8 cellular contexts compared by ENCODE assay signal in the genomic region with DNA sequence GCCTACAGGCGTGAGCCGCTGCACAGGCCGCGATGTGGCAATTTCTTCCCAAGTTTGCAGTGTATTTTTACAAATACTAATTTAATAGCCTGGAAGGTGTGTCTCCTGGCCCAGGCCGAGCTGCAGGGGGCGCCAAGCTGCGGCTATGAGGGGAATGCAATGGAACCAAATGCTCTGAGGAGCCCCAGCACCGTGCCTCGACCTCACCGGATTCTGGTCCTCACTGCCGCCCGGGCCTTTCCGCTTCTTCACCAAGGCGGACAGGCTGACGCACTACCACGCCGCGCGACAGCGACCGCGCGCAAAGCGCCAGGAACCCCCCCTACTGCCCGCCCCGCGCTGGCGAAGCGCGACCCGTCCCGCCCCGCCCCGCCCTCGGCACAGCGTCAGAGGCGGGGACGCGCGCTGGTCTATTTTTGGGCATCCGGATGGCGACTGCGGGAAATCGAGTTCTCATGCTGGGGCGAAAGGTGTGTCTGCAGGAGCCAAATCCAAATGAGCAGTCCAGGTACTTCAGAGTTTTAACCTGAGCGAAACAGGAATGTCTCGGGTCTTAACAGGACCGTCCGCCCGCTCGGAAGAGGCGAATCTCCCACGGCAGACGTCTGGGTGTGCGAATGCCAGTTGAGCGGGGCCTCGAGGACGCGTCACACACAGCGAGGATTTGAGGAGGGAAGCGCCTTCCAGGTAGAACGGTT. TPM values are rescaled to one million over a fixed set of nuclear protein-coding genes. Genes with fewer than 3 reads are reported as not detected.
A peak's percentile ranks its signal among the peaks of the same experiment; 100 is the strongest.
DNase-seq lines count a peak whose midpoint lies in the region; ATAC-seq and TF ChIP-seq lines count a peak whose summit lies in the region.

No MANE protein-coding gene starts in this region.

- no peak for TF ChIP-seq POLR2A in stomach (IDR thresholded peaks at IDR 0.05)

- H3K27ac ChIP-seq in RWPE2 (ENCODE audit: poor library complexity, severe bottlenecking) = no peak overlapping the region
- H3K27ac ChIP-seq in stomach = peak overlapping the region; percentile 39 to 87 (median 77)

- WGBS in stomach, 5 donors = 2 to 29% (median 4%) methylated on average over 18 to 62 of the region's 62 CpGs

- H3K27ac Mint-ChIP-seq in activated naive CD8-positive, alpha-beta T cell = no peak overlapping the region

- TF ChIP-seq CTCF in GM12865 (IDR thresholded peaks at IDR 0.05; ENCODE audit: insufficient read depth, low read depth, low read length, missing control alignments) (no peak), RWPE2 (IDR thresholded peaks at IDR 0.05; ENCODE audit: poor library complexity, severe bottlenecking) (peak; percentile 77), stomach (IDR thresholded peaks at IDR 0.05) (peak in 4 of 7 experiments; percentile 20 to 48 (median 45))

- ATAC-seq in RWPE2 (ENCODE audit: low read depth) (peak; percentile 89), HG02610 (IDR thresholded peaks at IDR 0.05; ENCODE audit: unreplicated experiment) (no peak), HG03025 (IDR thresholded peaks at IDR 0.05; ENCODE audit: low FRiP score, unreplicated experiment) (no peak)

- H3K4me3 ChIP-seq in GM12865 (ENCODE audit: low read depth, low read length) = no peak overlapping the region
- peak overlapping the region; percentile 41 for H3K4me3 ChIP-seq in RWPE2 (ENCODE audit: severe bottlenecking)
- H3K4me3 ChIP-seq in stomach = peak overlapping the region; percentile 50 to 59 (median 54)

- H3K27me3 ChIP-seq in RWPE2 (ENCODE audit: insufficient read depth, poor library complexity, severe bottlenecking) (no peaks in the 10 kb centered on the region), stomach (no peaks in the 10 kb centered on the region)

- H3K4me1 ChIP-seq in RWPE2 (ENCODE audit: insufficient read depth, poor library complexity, severe bottlenecking) (no peaks in the 10 kb centered on the region), stomach (peaks cover 5 to 23% (median 19%) of the 10 kb centered on the region in 4 donors)

- no peak for TF ChIP-seq EP300 in stomach (IDR thresholded peaks at IDR 0.05)

- H3K4me1 Mint-ChIP-seq in activated naive CD8-positive, alpha-beta T cell (ENCODE audit: low read depth) = no peaks in the 10 kb centered on the region

- intact Hi-C loops in head of caudate nucleus (cut with DNase I) (no loop called here), stomach (cut with DNase I; ENCODE audit: low total_unique reads) (no loop called here)

- peaks cover 3% of the 10 kb centered on the region for H3K27me3 Mint-ChIP-seq in activated naive CD8-positive, alpha-beta T cell

- peaks cover 5% of the 10 kb centered on the region for H3K36me3 Mint-ChIP-seq in activated naive CD8-positive, alpha-beta T cell

- H3K4me3 Mint-ChIP-seq in activated naive CD8-positive, alpha-beta T cell = peak overlapping the region; percentile 83

- H3K36me3 ChIP-seq in RWPE2 (ENCODE audit: low read depth) = no peaks in the 10 kb centered on the region
- no peaks in the 10 kb centered on the region for H3K36me3 ChIP-seq in stomach

- peaks cover under 1% of the 10 kb centered on the region for H3K9me3 Mint-ChIP-seq in activated naive CD8-positive, alpha-beta T cell (ENCODE audit: low read depth)

- peak; percentile 39 for DNase-seq in GM12865 (ENCODE audit: low read depth)
- DNase-seq in RWPE2 (ENCODE audit: low spot score) = peak; percentile 73
- peak; percentile 66 to 94 (median 85) for DNase-seq in head of caudate nucleus
- peak; percentile 14 to 90 (median 74) for DNase-seq in nucleus accumbens (lab: John Stamatoyannopoulos, UW)
- peak; percentile 74 for DNase-seq in stomach

- H3K9me3 ChIP-seq in RWPE2 (ENCODE audit: severe bottlenecking) (no peaks in the 10 kb centered on the region), stomach (peaks cover 0 to 7% (median 3%) of the 10 kb centered on the region in 4 donors)

RNA-seq across cellular contexts. Expression of gene PRXL2C, which starts 31.7 kb away (rescaled TPM):
- total RNA-seq in stomach = 10 to 100 TPM in 3 of 5 donors, 1 to 10 TPM in 2; 6.8 to 35.0 (median 11.6) TPM
- 1 to 10 TPM; 5.6 to 6.6 (median 6.1) TPM for polyA plus RNA-seq in stomach
